6 cellular contexts compared by ENCODE assay signal in genomic region chr19:8307400-8307964, GRCh38. TPM values are rescaled to one million over a fixed set of nuclear protein-coding genes. Genes with fewer than 3 reads are reported as not detected.
DNase-seq lines count a peak whose midpoint lies in the region; ATAC-seq, FAIRE-seq and TF ChIP-seq lines count a peak whose summit lies in the region.

No MANE protein-coding gene starts in this region.

- TF ChIP-seq CTCF in GM12875 (IDR thresholded peaks at IDR 0.05; ENCODE audit: borderline replicate concordance, insufficient read depth, low read depth, low read length) = no peak
- no peak for TF ChIP-seq CTCF in activated CD8-positive, alpha-beta T cell treated with anti-CD3 and anti-CD28 coated beads for 36 hours (IDR thresholded peaks at IDR 0.05)
- TF ChIP-seq CTCF in HepG2 (CRISPR knock-in tag; IDR thresholded peaks at IDR 0.05) = peak; percentile 2; the same call in 1 of the 2 replicates

- peak overlapping the region; percentile 89 for H3K9ac ChIP-seq in HepG2 (ENCODE audit: insufficient read depth, low read depth, low read length)

- H3K79me2 ChIP-seq in HepG2 (ENCODE audit: insufficient read depth, low read length) = peaks cover 17% of the 10 kb centered on the region

- peak overlapping the region; percentile 96 for H3K27ac Mint-ChIP-seq in activated CD8-positive, alpha-beta T cell treated with anti-CD3 and anti-CD28 coated beads for 36 hours

- no peaks in the 10 kb centered on the region for H3K9me3 ChIP-seq in HepG2 (ENCODE audit: low read length)

- no peak for TF ChIP-seq POLR2A in HepG2 (IDR thresholded peaks at IDR 0.05; ENCODE audit: insufficient read depth in 1 of 2, low read depth in 2 of 2, low read length in 2 of 2)

- in situ Hi-C loops in HepG2 (cut with HindIII; ENCODE audit: extremely low pct_ligation_motif_present, low pct_unique_long_range_greater_than_20kb) = loop anchor here (5.0 kb wide), 1 partner anchor 45 kb away; no protein-coding TSS in a partner anchor

- H3K4me2 ChIP-seq in HepG2 (ENCODE audit: low read depth, low read length) = peak overlapping the region; percentile 98

- DNase-seq in activated CD8-positive, alpha-beta T cell treated with anti-CD3 and anti-CD28 coated beads for 36 hours = no peak
- DNase-seq in HepG2 (ENCODE audit: low spot score) (peak; percentile 23), midbrain (lab: John Stamatoyannopoulos, UW) (no peak), kidney glomerular epithelial cell (lab: John Stamatoyannopoulos, UW) (no peak)
- DNase-seq in effector CD4-positive, alpha-beta T cell = no peak

- TSS peak; percentile 47 for BruUV-seq in HepG2 (replicated peaks; lab: Mats Ljungman, UMichigan)

- 3% methylated on average over 19 of the region's 24 CpGs for WGBS in HepG2 (ENCODE audit: low lambda C conversion rate)

- intact Hi-C loops in activated CD8-positive, alpha-beta T cell treated with anti-CD3 and anti-CD28 coated beads for 36 hours (cut with micrococcal nuclease) = loop anchor here (5.0 kb wide), 1 partner anchor 40 kb away; no protein-coding TSS in a partner anchor
- intact Hi-C loops in HepG2 (cut with micrococcal nuclease; ENCODE audit: unreplicated experiment) = no loop called here

- H3K27ac ChIP-seq in HepG2 (ENCODE audit: extremely low read length, insufficient read depth, low read length) = peak overlapping the region; percentile 85

- H3K4me3 ChIP-seq in GM12875 (ENCODE audit: low read depth, low read length) (peak overlapping the region; percentile 74), HepG2 (replicated peaks in 1 of 3; ENCODE audit: insufficient read depth in 1 of 3, low read depth in 2 of 3, low read length in 3 of 3) (peak overlapping the region; percentile 50 to 77 (median 66))

- H3K27me3 ChIP-seq in HepG2 (ENCODE audit: control insufficient read depth in 1 of 2, insufficient read depth in 2 of 2, low read length in 2 of 2) = no peaks in the 10 kb centered on the region

- TF ChIP-seq EP300 in HepG2 (IDR thresholded peaks at IDR 0.05; ENCODE audit: low read depth in 2 of 2, low read length in 2 of 2) (no peak), HepG2 (CRISPR knock-in tag; IDR thresholded peaks at IDR 0.05; ENCODE audit: borderline replicate concordance) (no peak)

- peaks cover 15 to 28% of the 10 kb centered on the region in 2 experiments; a peak in 4 of 5 replicates for H3K36me3 ChIP-seq in HepG2 (replicated peaks in 1 of 2; ENCODE audit: control insufficient read depth in 1 of 2, insufficient read depth in 2 of 2, low read length in 2 of 2)

- peaks cover 39% of the 10 kb centered on the region for H3K4me1 ChIP-seq in HepG2 (ENCODE audit: insufficient read depth, low read length)

- FAIRE-seq in HepG2 (lab: Jason Lieb, UNC) = no peak

- no peak for TF ChIP-seq RAD21 in HepG2 (CRISPR knock-in tag; IDR thresholded peaks at IDR 0.05)

- H3K4me3 Mint-ChIP-seq in activated CD8-positive, alpha-beta T cell treated with anti-CD3 and anti-CD28 coated beads for 36 hours = peak overlapping the region; percentile 99

- ATAC-seq in activated CD8-positive, alpha-beta T cell treated with anti-CD3 and anti-CD28 coated beads for 36 hours = no peak
- ATAC-seq in HepG2 = peak; percentile 62

- POLR2A ChIA-PET in activated CD8-positive, alpha-beta T cell treated with anti-CD3 and anti-CD28 coated beads for 36 hours (lab: Charles Lee) = interaction anchor here (0.8 to 2.8 kb wide), 3 partner anchors 9 to 16 kb away, joined by 3 to 16 read pairs (median 3); partner anchors contain the start of genes NDUFA7 and RPS28
- POLR2A ChIA-PET in HepG2 (lab: Yijun Ruan, JAX) = interaction anchor here (0.7 to 5.8 kb wide), 2 partner anchors 12 to 15 kb away, joined by 3 to 39 read pairs; partner anchors contain the start of genes NDUFA7 and RPS28

- H2AFZ ChIP-seq in HepG2 (ENCODE audit: low read length) = no peak overlapping the region

- peaks cover 34% of the 10 kb centered on the region for H3K4me1 Mint-ChIP-seq in activated CD8-positive, alpha-beta T cell treated with anti-CD3 and anti-CD28 coated beads for 36 hours (ENCODE audit: low read depth)

- CTCF ChIA-PET in activated CD8-positive, alpha-beta T cell treated with anti-CD3 and anti-CD28 coated beads for 36 hours (lab: Charles Lee) = no interaction called here
- CTCF ChIA-PET in HepG2 (lab: Yijun Ruan, JAX; ENCODE audit: low intra/inter-chr PET ratio, low total read pairs) = no interaction called here

- H3K9me3 Mint-ChIP-seq in activated CD8-positive, alpha-beta T cell treated with anti-CD3 and anti-CD28 coated beads for 36 hours = no peaks in the 10 kb centered on the region

- no peaks in the 10 kb centered on the region for H3K27me3 Mint-ChIP-seq in activated CD8-positive, alpha-beta T cell treated with anti-CD3 and anti-CD28 coated beads for 36 hours

- H3K36me3 Mint-ChIP-seq in activated CD8-positive, alpha-beta T cell treated with anti-CD3 and anti-CD28 coated beads for 36 hours (ENCODE audit: low read depth) = peaks cover 33% of the 10 kb centered on the region

- H4K20me1 ChIP-seq in HepG2 (ENCODE audit: insufficient read depth, low read length) = no peaks in the 10 kb centered on the region

RNA-seq across cellular contexts. Expression of gene CD320, which starts 0.7 kb away (rescaled TPM):
- 10 to 100 TPM; 59.0 to 62.2 TPM for total RNA-seq in activated CD8-positive, alpha-beta T cell treated with anti-CD3 and anti-CD28 coated beads for 36 hours
- total RNA-seq in HepG2 (2016; rRNA removed; fragmentation: Illumina TruSeq; extraction: Trizol) = 44.4 and 99.9 TPM in 2 replicates
- total RNA-seq in HepG2 (2016; cell fraction: cytosol; rRNA removed; fragmentation: Illumina TruSeq; extraction: Trizol; ENCODE audit: low read depth) = 33.7 and 41.4 TPM in 2 replicates
- 38.7 and 105 TPM in 2 replicates for total RNA-seq in HepG2 (2016; cell fraction: insoluble cytoplasmic fraction; rRNA removed; fragmentation: Illumina TruSeq; extraction: Trizol)
- total RNA-seq in HepG2 (2016; cell fraction: membrane; rRNA removed; fragmentation: Illumina TruSeq; extraction: Trizol) = 46.2 and 54.2 TPM in 2 replicates
- total RNA-seq in HepG2 (2016; cell fraction: nucleus; rRNA removed; fragmentation: Illumina TruSeq; extraction: Trizol) = 71.9 and 97.9 TPM in 2 replicates
- 79.9 and 83.1 TPM in 2 replicates for polyA plus RNA-seq in HepG2 (2011; rRNA removed)
- 83.1 and 180 TPM in 2 replicates for polyA plus RNA-seq in HepG2 (2011; cell fraction: cytosol; rRNA removed)
- polyA plus RNA-seq in HepG2 (2011; cell fraction: nucleus; rRNA removed) = 74.5 and 85.3 TPM in 2 replicates
- 39.6 and 41.4 TPM in 2 replicates for polyA plus RNA-seq in HepG2 (2012)
- polyA plus RNA-seq in HepG2 (2016; cell fraction: cytosol; fragmentation: Illumina TruSeq; extraction: Trizol; ENCODE audit: low read depth) = 44.2 and 49.5 TPM in 2 replicates
- 44.8 and 52.3 TPM in 2 replicates for polyA plus RNA-seq in HepG2 (2016; cell fraction: insoluble cytoplasmic fraction; fragmentation: Illumina TruSeq; extraction: Trizol; ENCODE audit: low read depth)
- 41.2 and 46.0 TPM in 2 replicates for polyA plus RNA-seq in HepG2 (2016; cell fraction: membrane; fragmentation: Illumina TruSeq; extraction: Trizol; ENCODE audit: low read depth)
- polyA plus RNA-seq in HepG2 (2016; cell fraction: nucleus; fragmentation: Illumina TruSeq; extraction: Trizol; ENCODE audit: insufficient read depth, low read depth) = 165 and 175 TPM in 2 replicates
- 58.2 and 70.2 TPM in 2 replicates for polyA minus RNA-seq in HepG2 (2011; rRNA and poly(A)+ RNA removed; ENCODE audit: low replicate concordance)
- polyA minus RNA-seq in HepG2 (2011; cell fraction: cytosol; rRNA and poly(A)+ RNA removed) = 23.7 and 37.5 TPM in 2 replicates
- polyA minus RNA-seq in HepG2 (2011; cell fraction: nucleus; rRNA and poly(A)+ RNA removed) = 8.4 and 8.7 TPM in 2 replicates

RNA-seq across cellular contexts. Expression of gene NDUFA7, which starts 13.7 kb away (rescaled TPM):
- total RNA-seq in activated CD8-positive, alpha-beta T cell treated with anti-CD3 and anti-CD28 coated beads for 36 hours = 10 to 100 TPM; 72.2 to 84.3 TPM
- total RNA-seq in HepG2 (2016; rRNA removed; fragmentation: Illumina TruSeq; extraction: Trizol) = 57.2 and 64.5 TPM in 2 replicates
- total RNA-seq in HepG2 (2016; cell fraction: cytosol; rRNA removed; fragmentation: Illumina TruSeq; extraction: Trizol; ENCODE audit: low read depth) = 20.0 and 25.8 TPM in 2 replicates
- 65.5 and 75.0 TPM in 2 replicates for total RNA-seq in HepG2 (2016; cell fraction: insoluble cytoplasmic fraction; rRNA removed; fragmentation: Illumina TruSeq; extraction: Trizol)
- total RNA-seq in HepG2 (2016; cell fraction: membrane; rRNA removed; fragmentation: Illumina TruSeq; extraction: Trizol) = 24.2 and 27.6 TPM in 2 replicates
- total RNA-seq in HepG2 (2016; cell fraction: nucleus; rRNA removed; fragmentation: Illumina TruSeq; extraction: Trizol) = 26.5 and 38.1 TPM in 2 replicates
- 71.5 and 75.3 TPM in 2 replicates for polyA plus RNA-seq in HepG2 (2011; rRNA removed)
- 56.6 and 79.4 TPM in 2 replicates for polyA plus RNA-seq in HepG2 (2011; cell fraction: cytosol; rRNA removed)
- polyA plus RNA-seq in HepG2 (2011; cell fraction: nucleus; rRNA removed) = 36.6 and 51.3 TPM in 2 replicates
- 50.0 and 50.9 TPM in 2 replicates for polyA plus RNA-seq in HepG2 (2012)
- 29.4 and 33.3 TPM in 2 replicates for polyA plus RNA-seq in HepG2 (2016; cell fraction: cytosol; fragmentation: Illumina TruSeq; extraction: Trizol; ENCODE audit: low read depth)
- polyA plus RNA-seq in HepG2 (2016; cell fraction: insoluble cytoplasmic fraction; fragmentation: Illumina TruSeq; extraction: Trizol; ENCODE audit: low read depth) = 101 and 102 TPM in 2 replicates
- 32.9 and 35.8 TPM in 2 replicates for polyA plus RNA-seq in HepG2 (2016; cell fraction: membrane; fragmentation: Illumina TruSeq; extraction: Trizol; ENCODE audit: low read depth)
- polyA plus RNA-seq in HepG2 (2016; cell fraction: nucleus; fragmentation: Illumina TruSeq; extraction: Trizol; ENCODE audit: insufficient read depth, low read depth) = 67.5 and 70.8 TPM in 2 replicates
- polyA minus RNA-seq in HepG2 (2011; rRNA and poly(A)+ RNA removed; ENCODE audit: low replicate concordance) = 160 and 193 TPM in 2 replicates
- 44.6 and 56.9 TPM in 2 replicates for polyA minus RNA-seq in HepG2 (2011; cell fraction: cytosol; rRNA and poly(A)+ RNA removed)
- polyA minus RNA-seq in HepG2 (2011; cell fraction: nucleus; rRNA and poly(A)+ RNA removed) = 21.2 and 22.9 TPM in 2 replicates

RNA-seq across cellular contexts. Expression of gene RPS28, which starts 13.8 kb away (rescaled TPM):
- 1,000 to 10,000 TPM; 2,450 to 2,492 TPM for total RNA-seq in activated CD8-positive, alpha-beta T cell treated with anti-CD3 and anti-CD28 coated beads for 36 hours
- 281 and 319 TPM in 2 replicates for total RNA-seq in HepG2 (2016; rRNA removed; fragmentation: Illumina TruSeq; extraction: Trizol)
- total RNA-seq in HepG2 (2016; cell fraction: cytosol; rRNA removed; fragmentation: Illumina TruSeq; extraction: Trizol; ENCODE audit: low read depth) = 424 and 447 TPM in 2 replicates
- 291 and 334 TPM in 2 replicates for total RNA-seq in HepG2 (2016; cell fraction: insoluble cytoplasmic fraction; rRNA removed; fragmentation: Illumina TruSeq; extraction: Trizol)
- 667 and 807 TPM in 2 replicates for total RNA-seq in HepG2 (2016; cell fraction: membrane; rRNA removed; fragmentation: Illumina TruSeq; extraction: Trizol)
- 139 and 147 TPM in 2 replicates for total RNA-seq in HepG2 (2016; cell fraction: nucleus; rRNA removed; fragmentation: Illumina TruSeq; extraction: Trizol)
- 521 and 545 TPM in 2 replicates for polyA plus RNA-seq in HepG2 (2011; rRNA removed)
- polyA plus RNA-seq in HepG2 (2011; cell fraction: cytosol; rRNA removed) = 604 and 791 TPM in 2 replicates
- 232 and 285 TPM in 2 replicates for polyA plus RNA-seq in HepG2 (2011; cell fraction: nucleus; rRNA removed)
- 1,428 and 2,679 TPM in 2 replicates for polyA plus RNA-seq in HepG2 (2012)
- 858 and 886 TPM in 2 replicates for polyA plus RNA-seq in HepG2 (2016; cell fraction: cytosol; fragmentation: Illumina TruSeq; extraction: Trizol; ENCODE audit: low read depth)
- 429 and 441 TPM in 2 replicates for polyA plus RNA-seq in HepG2 (2016; cell fraction: insoluble cytoplasmic fraction; fragmentation: Illumina TruSeq; extraction: Trizol; ENCODE audit: low read depth)
- 1,075 and 1,148 TPM in 2 replicates for polyA plus RNA-seq in HepG2 (2016; cell fraction: membrane; fragmentation: Illumina TruSeq; extraction: Trizol; ENCODE audit: low read depth)
- polyA plus RNA-seq in HepG2 (2016; cell fraction: nucleus; fragmentation: Illumina TruSeq; extraction: Trizol; ENCODE audit: insufficient read depth, low read depth) = 346 and 368 TPM in 2 replicates
- 312 and 362 TPM in 2 replicates for polyA minus RNA-seq in HepG2 (2011; rRNA and poly(A)+ RNA removed; ENCODE audit: low replicate concordance)
- 181 and 188 TPM in 2 replicates for polyA minus RNA-seq in HepG2 (2011; cell fraction: cytosol; rRNA and poly(A)+ RNA removed)
- 59.9 and 62.0 TPM in 2 replicates for polyA minus RNA-seq in HepG2 (2011; cell fraction: nucleus; rRNA and poly(A)+ RNA removed)

RNA-seq across cellular contexts. Expression of gene KANK3, which starts 35.6 kb away (rescaled TPM):
- 1 to 10 TPM; 3.6 TPM for total RNA-seq in activated CD8-positive, alpha-beta T cell treated with anti-CD3 and anti-CD28 coated beads for 36 hours
- 0.15 and 0.18 TPM in 2 replicates for total RNA-seq in HepG2 (2016; rRNA removed; fragmentation: Illumina TruSeq; extraction: Trizol)
- total RNA-seq in HepG2 (2016; cell fraction: cytosol; rRNA removed; fragmentation: Illumina TruSeq; extraction: Trizol; ENCODE audit: low read depth) = not detected in 2 replicates
- 0.06 and 0.35 TPM in 2 replicates for total RNA-seq in HepG2 (2016; cell fraction: insoluble cytoplasmic fraction; rRNA removed; fragmentation: Illumina TruSeq; extraction: Trizol)
- total RNA-seq in HepG2 (2016; cell fraction: membrane; rRNA removed; fragmentation: Illumina TruSeq; extraction: Trizol) = 0.07 and 0.28 TPM in 2 replicates
- total RNA-seq in HepG2 (2016; cell fraction: nucleus; rRNA removed; fragmentation: Illumina TruSeq; extraction: Trizol) = 0.12 and 0.22 TPM in 2 replicates
- 0.20 and 0.73 TPM in 2 replicates for polyA plus RNA-seq in HepG2 (2011; rRNA removed)
- 0.32 and 0.46 TPM in 2 replicates for polyA plus RNA-seq in HepG2 (2011; cell fraction: cytosol; rRNA removed)
- 1.5 and 1.8 TPM in 2 replicates for polyA plus RNA-seq in HepG2 (2011; cell fraction: nucleus; rRNA removed)
- 0.27 and 0.32 TPM in 2 replicates for polyA plus RNA-seq in HepG2 (2012)
- polyA plus RNA-seq in HepG2 (2016; cell fraction: cytosol; fragmentation: Illumina TruSeq; extraction: Trizol; ENCODE audit: low read depth) = not detected in 2 replicates
- 0.22 TPM in 1 of 2 replicates, not detected in the other for polyA plus RNA-seq in HepG2 (2016; cell fraction: insoluble cytoplasmic fraction; fragmentation: Illumina TruSeq; extraction: Trizol; ENCODE audit: low read depth)
- polyA plus RNA-seq in HepG2 (2016; cell fraction: membrane; fragmentation: Illumina TruSeq; extraction: Trizol; ENCODE audit: low read depth) = 0.12 TPM in 1 of 2 replicates, not detected in the other
- polyA plus RNA-seq in HepG2 (2016; cell fraction: nucleus; fragmentation: Illumina TruSeq; extraction: Trizol; ENCODE audit: insufficient read depth, low read depth) = 0.45 and 0.62 TPM in 2 replicates
- 0.32 TPM in 1 of 2 replicates, not detected in the other for polyA minus RNA-seq in HepG2 (2011; rRNA and poly(A)+ RNA removed; ENCODE audit: low replicate concordance)
- not detected in 2 replicates for polyA minus RNA-seq in HepG2 (2011; cell fraction: cytosol; rRNA and poly(A)+ RNA removed)
- 0.77 and 1.5 TPM in 2 replicates for polyA minus RNA-seq in HepG2 (2011; cell fraction: nucleus; rRNA and poly(A)+ RNA removed)

RNA-seq across cellular contexts. Expression of gene ANGPTL4, which starts 56.5 kb away (rescaled TPM):
- 10 to 100 TPM; 26.8 to 27.8 TPM for total RNA-seq in activated CD8-positive, alpha-beta T cell treated with anti-CD3 and anti-CD28 coated beads for 36 hours
- 0.20 and 0.80 TPM in 2 replicates for total RNA-seq in HepG2 (2016; rRNA removed; fragmentation: Illumina TruSeq; extraction: Trizol)
- total RNA-seq in HepG2 (2016; cell fraction: cytosol; rRNA removed; fragmentation: Illumina TruSeq; extraction: Trizol; ENCODE audit: low read depth) = 0.10 and 0.35 TPM in 2 replicates
- 0.27 and 0.80 TPM in 2 replicates for total RNA-seq in HepG2 (2016; cell fraction: insoluble cytoplasmic fraction; rRNA removed; fragmentation: Illumina TruSeq; extraction: Trizol)
- 0.48 and 0.71 TPM in 2 replicates for total RNA-seq in HepG2 (2016; cell fraction: membrane; rRNA removed; fragmentation: Illumina TruSeq; extraction: Trizol)
- total RNA-seq in HepG2 (2016; cell fraction: nucleus; rRNA removed; fragmentation: Illumina TruSeq; extraction: Trizol) = 0.78 and 1.6 TPM in 2 replicates
- 21.7 and 39.9 TPM in 2 replicates for polyA plus RNA-seq in HepG2 (2011; rRNA removed)
- 24.1 and 25.1 TPM in 2 replicates for polyA plus RNA-seq in HepG2 (2011; cell fraction: cytosol; rRNA removed)
- 62.7 and 74.1 TPM in 2 replicates for polyA plus RNA-seq in HepG2 (2011; cell fraction: nucleus; rRNA removed)
- 15.1 and 16.8 TPM in 2 replicates for polyA plus RNA-seq in HepG2 (2012)
- polyA plus RNA-seq in HepG2 (2016; cell fraction: cytosol; fragmentation: Illumina TruSeq; extraction: Trizol; ENCODE audit: low read depth) = 0.22 and 0.23 TPM in 2 replicates
- 0.29 and 0.58 TPM in 2 replicates for polyA plus RNA-seq in HepG2 (2016; cell fraction: insoluble cytoplasmic fraction; fragmentation: Illumina TruSeq; extraction: Trizol; ENCODE audit: low read depth)
- 0.19 TPM in 2 replicates for polyA plus RNA-seq in HepG2 (2016; cell fraction: membrane; fragmentation: Illumina TruSeq; extraction: Trizol; ENCODE audit: low read depth)
- 2.5 and 3.1 TPM in 2 replicates for polyA plus RNA-seq in HepG2 (2016; cell fraction: nucleus; fragmentation: Illumina TruSeq; extraction: Trizol; ENCODE audit: insufficient read depth, low read depth)
- 0.14 and 19.3 TPM in 2 replicates for polyA minus RNA-seq in HepG2 (2011; rRNA and poly(A)+ RNA removed; ENCODE audit: low replicate concordance)
- 14.2 and 17.5 TPM in 2 replicates for polyA minus RNA-seq in HepG2 (2011; cell fraction: cytosol; rRNA and poly(A)+ RNA removed)
- 14.4 and 18.8 TPM in 2 replicates for polyA minus RNA-seq in HepG2 (2011; cell fraction: nucleus; rRNA and poly(A)+ RNA removed)
